28 cellular contexts compared by ENCODE assay signal in genomic region chr1:25576459-25577150, GRCh38.
"Had no signal": no experiment of that assay in that cellular context is flagged by ENCODE, and none has a peak within 500 bp of the region (broad histone marks: within the 10 kb centered on the region; RNA-seq: fewer than 3 reads in every experiment).

No MANE protein-coding gene starts in this region.

- H3K9me3 Mint-ChIP-seq: activated B cell treated with CpG ODN at 0.5 μM for 24 hours; activated CD8-positive, alpha-beta T cell treated with anti-CD3 and anti-CD28 coated beads for 36 hours; activated T-cell treated with anti-CD3 and anti-CD28 coated beads, Interleukin-2, amount 50 U/mL, for 4 hours; activated T-helper 17 cell treated with anti-CD3 and anti-CD28 coated beads, Interleukin-2, amount 50 U/mL, for 72 hours; T-helper 2 cell treated with Interferon-gamma antibody and Interleukin-4, amounts not matched to agents 5 μg/mL and 100 μg/mL, for 36 hours had no signal

- H3K36me3 Mint-ChIP-seq: activated naive CD8-positive, alpha-beta T cell had no signal

- H3K27me3 ChIP-seq: colonic mucosa had no signal

- H3K4me1 Mint-ChIP-seq: activated T-helper 17 cell treated with anti-CD3 and anti-CD28 coated beads, Interleukin-2, amount 50 U/mL, for 72 hours had no signal

- H3K4me3 ChIP-seq: colonic mucosa had no signal

- DNase-seq: activated B cell treated with CpG ODN at 0.5 μM for 24 hours; activated CD4-positive, alpha-beta T cell treated with anti-CD3 and anti-CD28 coated beads for 48 hours; activated CD4-positive, alpha-beta T cell treated with anti-CD3 and anti-CD28 coated beads, Interleukin-2, amount 50 U/mL, for 1 hour; activated CD4-positive, alpha-beta T cell treated with anti-CD3 and anti-CD28 coated beads, Interleukin-2, amount 50 U/mL, for 48 hours; activated CD8-positive, alpha-beta memory T cell treated with anti-CD3 and anti-CD28 coated beads for 24 hours; activated CD8-positive, alpha-beta T cell treated with anti-CD3 and anti-CD28 coated beads for 36 hours; activated effector memory CD4-positive, alpha-beta T cell treated with Interleukin-2 at 50 U/mL for 16 hours; activated gamma-delta T cell treated with Interleukin-2 at 50 U/mL for 16 hours; activated naive CD4-positive, alpha-beta T cell treated with anti-CD3 and anti-CD28 coated beads, Interleukin-2, amount 50 U/mL, for 16 hours; activated naive CD4-positive, alpha-beta T cell treated with Interleukin-2 at 50 U/mL for 16 hours; activated T-cell treated with anti-CD3 and anti-CD28 coated beads, Interleukin-2, amount 50 U/mL, for 4 hours; amniotic stem cell; anterior cingulate cortex; brain microvascular endothelial cell; colonic mucosa; effector CD8-positive, alpha-beta T cell; foreskin fibroblast; head of caudate nucleus; T-helper 1 cell; T-helper 17 cell; T1000; WERI-Rb-1 had no signal

- H3K9me3 ChIP-seq: colonic mucosa had no signal

- H3K36me3 ChIP-seq: brain microvascular endothelial cell, colonic mucosa, WERI-Rb-1 had no signal

- H3K4me3 Mint-ChIP-seq: activated B cell treated with CpG ODN at 0.5 μM for 24 hours; activated CD8-positive, alpha-beta T cell treated with anti-CD3 and anti-CD28 coated beads for 36 hours; activated naive CD8-positive, alpha-beta T cell; activated T-cell treated with anti-CD3 and anti-CD28 coated beads, Interleukin-2, amount 50 U/mL, for 4 hours; activated T-helper 17 cell treated with anti-CD3 and anti-CD28 coated beads, Interleukin-2, amount 50 U/mL, for 72 hours; T-helper 17 cell; T-helper 2 cell treated with Interferon-gamma antibody and Interleukin-4, amounts not matched to agents 5 μg/mL and 100 μg/mL, for 36 hours had no signal

- FAIRE-seq: astrocyte, bronchial epithelial cell, frontal cortex had no signal

- H3K4me1 ChIP-seq: colonic mucosa had no signal

- H3K27ac ChIP-seq: brain microvascular endothelial cell, colonic mucosa, WERI-Rb-1 had no signal

- H3K27me3 Mint-ChIP-seq: activated CD8-positive, alpha-beta T cell treated with anti-CD3 and anti-CD28 coated beads for 36 hours; activated naive CD8-positive, alpha-beta T cell; activated T-helper 17 cell treated with anti-CD3 and anti-CD28 coated beads, Interleukin-2, amount 50 U/mL, for 72 hours; T-helper 17 cell had no signal

- H3K27ac Mint-ChIP-seq: activated B cell treated with CpG ODN at 0.5 μM for 24 hours; activated CD8-positive, alpha-beta T cell treated with anti-CD3 and anti-CD28 coated beads for 36 hours; activated naive CD8-positive, alpha-beta T cell; activated T-helper 17 cell treated with anti-CD3 and anti-CD28 coated beads, Interleukin-2, amount 50 U/mL, for 72 hours; T-helper 2 cell treated with Interferon-gamma antibody and Interleukin-4, amounts not matched to agents 5 μg/mL and 100 μg/mL, for 36 hours had no signal
